1 cellular context compared by ENCODE assay signal in genomic region chr1:110338200-110339039, GRCh38.
TF ChIP-seq lines count a peak whose summit lies in the region.

No MANE protein-coding gene starts in this region.

TF ChIP-seq in GM12878, 131 proteins besides CTCF, POLR2A, EP300 and RAD21 (continued from another document and continues in another):
- peak; percentile 73; the same call in 1 of the 2 replicates for TF ChIP-seq ZBTB40 (IDR thresholded peaks at IDR 0.05; ENCODE audit: borderline replicate concordance)
- peak; percentile 1; the same call in 1 of the 2 replicates for TF ChIP-seq GABPA (IDR thresholded peaks at IDR 0.05; ENCODE audit: low read depth)
- peak; percentile 60; the same call in 1 of the 2 replicates for TF ChIP-seq STAT1 (conservative IDR thresholded peaks at IDR 0.05)
- peak; percentile 79 for TF ChIP-seq POLR2AphosphoS2 (IDR thresholded peaks at IDR 0.05; ENCODE audit: low read depth, low read length)
- TF ChIP-seq BHLHE40 (IDR thresholded peaks at IDR 0.05; ENCODE audit: borderline replicate concordance in 1 of 2, low read depth in 2 of 2, low read length in 1 of 2) = peak in 1 of 2 experiments; percentile 87; a peak in 3 of 4 replicates
- TF ChIP-seq ZBTB11 (CRISPR knock-in tag; IDR thresholded peaks at IDR 0.05) = no peak
- TF ChIP-seq, protein P1, sequence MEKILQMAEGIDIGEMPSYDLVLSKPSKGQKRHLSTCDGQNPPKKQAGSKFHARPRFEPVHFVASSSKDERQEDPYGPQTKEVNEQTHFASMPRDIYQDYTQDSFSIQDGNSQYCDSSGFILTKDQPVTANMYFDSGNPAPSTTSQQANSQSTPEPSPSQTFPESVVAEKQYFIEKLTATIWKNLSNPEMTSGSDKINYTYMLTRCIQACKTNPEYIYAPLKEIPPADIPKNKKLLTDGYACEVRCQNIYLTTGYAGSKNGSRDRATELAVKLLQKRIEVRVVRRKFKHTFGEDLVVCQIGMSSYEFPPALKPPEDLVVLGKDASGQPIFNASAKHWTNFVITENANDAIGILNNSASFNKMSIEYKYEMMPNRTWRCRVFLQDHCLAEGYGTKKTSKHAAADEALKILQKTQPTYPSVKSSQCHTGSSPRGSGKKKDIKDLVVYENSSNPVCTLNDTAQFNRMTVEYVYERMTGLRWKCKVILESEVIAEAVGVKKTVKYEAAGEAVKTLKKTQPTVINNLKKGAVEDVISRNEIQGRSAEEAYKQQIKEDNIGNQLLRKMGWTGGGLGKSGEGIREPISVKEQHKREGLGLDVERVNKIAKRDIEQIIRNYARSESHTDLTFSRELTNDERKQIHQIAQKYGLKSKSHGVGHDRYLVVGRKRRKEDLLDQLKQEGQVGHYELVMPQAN (conservative IDR thresholded peaks at IDR 0.05) = peak; percentile 69
- no peak for TF ChIP-seq MTA2 (IDR thresholded peaks at IDR 0.05; ENCODE audit: low read depth)
- peak; percentile 98 for TF ChIP-seq E2F4 (IDR thresholded peaks at IDR 0.05; ENCODE audit: low read depth, low read length)
- peak; percentile 87 for TF ChIP-seq SKIL (IDR thresholded peaks at IDR 0.05; ENCODE audit: low read depth, poor library complexity, severe bottlenecking)
- TF ChIP-seq CHD2 (IDR thresholded peaks at IDR 0.05; ENCODE audit: borderline replicate concordance, low read depth, low read length) = peak; percentile 99
- no peak; the same call in 1 of the 2 replicates for TF ChIP-seq ESRRA (IDR thresholded peaks at IDR 0.05; ENCODE audit: low read length)
- no peak for TF ChIP-seq ETV6 (conservative IDR thresholded peaks at IDR 0.05 in 1 of 2, IDR thresholded peaks at IDR 0.05 in 1 of 2; ENCODE audit: borderline replicate concordance in 1 of 2, low read depth in 1 of 2)
- TF ChIP-seq USF1 (IDR thresholded peaks at IDR 0.05; ENCODE audit: borderline replicate concordance, extremely low read length, insufficient read depth, low read depth, low read length) = peak; percentile 59
- no peak for TF ChIP-seq WRNIP1 (IDR thresholded peaks at IDR 0.05; ENCODE audit: borderline replicate concordance, low read depth, low read length)
- peak; percentile 67 for TF ChIP-seq KLF5 (IDR thresholded peaks at IDR 0.05; ENCODE audit: partially characterized antibody)
- peak; percentile 70 for TF ChIP-seq PAX5 (IDR thresholded peaks at IDR 0.05; ENCODE audit: borderline replicate concordance, low read depth, low read length)
- TF ChIP-seq ZNF24 (IDR thresholded peaks at IDR 0.05) = no peak
- 0 out of 2 replicates have a peak, but pooled peaks have one; percentile 51 for TF ChIP-seq SMARCA5 (IDR thresholded peaks at IDR 0.05)
- TF ChIP-seq ZNF217 (IDR thresholded peaks at IDR 0.05) = no peak
- TF ChIP-seq HDAC6 (IDR thresholded peaks at IDR 0.05; ENCODE audit: unreplicated experiment) = no peak
- TF ChIP-seq BACH1 (IDR thresholded peaks at IDR 0.05; ENCODE audit: borderline replicate concordance) = peak; percentile 85
- peak; percentile 94 for TF ChIP-seq CBFB (IDR thresholded peaks at IDR 0.05; ENCODE audit: low read depth)
- peak; percentile 76 for TF ChIP-seq FOS (IDR thresholded peaks at IDR 0.05; ENCODE audit: borderline replicate concordance, extremely low read depth, insufficient read length)
- TF ChIP-seq SMAD1 (IDR thresholded peaks at IDR 0.05; ENCODE audit: low read depth, partially characterized antibody) = no peak
- TF ChIP-seq, protein P2, sequence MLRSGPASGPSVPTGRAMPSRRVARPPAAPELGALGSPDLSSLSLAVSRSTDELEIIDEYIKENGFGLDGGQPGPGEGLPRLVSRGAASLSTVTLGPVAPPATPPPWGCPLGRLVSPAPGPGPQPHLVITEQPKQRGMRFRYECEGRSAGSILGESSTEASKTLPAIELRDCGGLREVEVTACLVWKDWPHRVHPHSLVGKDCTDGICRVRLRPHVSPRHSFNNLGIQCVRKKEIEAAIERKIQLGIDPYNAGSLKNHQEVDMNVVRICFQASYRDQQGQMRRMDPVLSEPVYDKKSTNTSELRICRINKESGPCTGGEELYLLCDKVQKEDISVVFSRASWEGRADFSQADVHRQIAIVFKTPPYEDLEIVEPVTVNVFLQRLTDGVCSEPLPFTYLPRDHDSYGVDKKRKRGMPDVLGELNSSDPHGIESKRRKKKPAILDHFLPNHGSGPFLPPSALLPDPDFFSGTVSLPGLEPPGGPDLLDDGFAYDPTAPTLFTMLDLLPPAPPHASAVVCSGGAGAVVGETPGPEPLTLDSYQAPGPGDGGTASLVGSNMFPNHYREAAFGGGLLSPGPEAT (IDR thresholded peaks at IDR 0.05; ENCODE audit: low read depth) = peak; percentile 93
- no peak for TF ChIP-seq KDM1A (IDR thresholded peaks at IDR 0.05; ENCODE audit: borderline replicate concordance)
- no peak for TF ChIP-seq SUZ12 (IDR thresholded peaks at IDR 0.05; ENCODE audit: unreplicated experiment)
- no peak for TF ChIP-seq MEF2B (IDR thresholded peaks at IDR 0.05; ENCODE audit: partially characterized antibody, poor library complexity, severe bottlenecking)
- TF ChIP-seq SREBF1 (IDR thresholded peaks at IDR 0.05; ENCODE audit: low read length) = no peak
- TF ChIP-seq JUND (IDR thresholded peaks at IDR 0.05; ENCODE audit: low read depth, low read length) = no peak
- peak; percentile 24; the same call in 1 of the 2 replicates for TF ChIP-seq ZBTB33 (IDR thresholded peaks at IDR 0.05)
- 0 out of 2 replicates have a peak, but pooled peaks have one; percentile 36 for TF ChIP-seq HDGF (IDR thresholded peaks at IDR 0.05)
- TF ChIP-seq IKZF2 (IDR thresholded peaks at IDR 0.05) = peak in 1 of 2 experiments; percentile 21; a peak in 1 of 4 replicates
- no peak for TF ChIP-seq ZZZ3 (IDR thresholded peaks at IDR 0.05; ENCODE audit: control insufficient read depth, insufficient read length, low read depth)
- TF ChIP-seq FOXK2 (IDR thresholded peaks at IDR 0.05) = no peak
- TF ChIP-seq SMAD5 (IDR thresholded peaks at IDR 0.05; ENCODE audit: low read depth) = peak; percentile 72; the same call in 1 of the 2 replicates
- peak; percentile 80 for TF ChIP-seq DPF2 (IDR thresholded peaks at IDR 0.05)
- TF ChIP-seq PRDM15 (CRISPR knock-in tag; IDR thresholded peaks at IDR 0.05) = no peak
